ENCODE assay signal across 1 cellular context in genomic region chr14:50396636-50397460, GRCh38.
TF ChIP-seq lines count a peak whose summit lies in the region.

CDKL1 (minus strand) TSS chr14:50396881; CDS start chr14:50395868, 1,013 bp downstream.

TF ChIP-seq in HEK293, 187 proteins besides CTCF, POLR2A, EP300 and RAD21 (continued from another document and continues in another):
- TF ChIP-seq ZNF639 (tag by site-specific recombination; IDR thresholded peaks at IDR 0.05) (no peak), PRDM2 (tag by site-specific recombination; IDR thresholded peaks at IDR 0.05; ENCODE audit: borderline replicate concordance) (no peak), ZNF37A (tag by site-specific recombination; IDR thresholded peaks at IDR 0.05) (no peak), PRDM4 (tag by site-specific recombination; IDR thresholded peaks at IDR 0.05) (no peak), ZNF416 (tag by site-specific recombination; IDR thresholded peaks at IDR 0.05) (no peak), ZNF558 (tag by site-specific recombination; IDR thresholded peaks at IDR 0.05) (no peak), GLIS2 (tag by site-specific recombination; IDR thresholded peaks at IDR 0.05) (no peak; the same call in 1 of the 2 replicates), HOXC10 (CRISPR knock-in tag; IDR thresholded peaks at IDR 0.05) (0 out of 2 replicates have a peak, but pooled peaks have one; percentile 83), ZNF561 (tag by site-specific recombination; IDR thresholded peaks at IDR 0.05; ENCODE audit: borderline replicate concordance) (peak; percentile 63; the same call in 1 of the 2 replicates), ZXDB (tag by site-specific recombination; IDR thresholded peaks at IDR 0.05) (no peak), OVOL3 (tag by site-specific recombination; IDR thresholded peaks at IDR 0.05) (no peak), SP7 (tag by site-specific recombination; IDR thresholded peaks at IDR 0.05) (no peak), ZNF449 (tag by site-specific recombination; IDR thresholded peaks at IDR 0.05) (0 out of 2 replicates have a peak, but pooled peaks have one; percentile 12), ZSCAN30 (tag by site-specific recombination; IDR thresholded peaks at IDR 0.05) (peak; percentile 68), ZNF843 (tag by site-specific recombination; IDR thresholded peaks at IDR 0.05) (no peak), ZNF830 (tag by site-specific recombination; IDR thresholded peaks at IDR 0.05; ENCODE audit: low read depth) (no peak), PRDM1 (tag by site-specific recombination; IDR thresholded peaks at IDR 0.05) (peak; percentile 80), ZFP41 (tag by site-specific recombination; IDR thresholded peaks at IDR 0.05; ENCODE audit: borderline replicate concordance) (no peak), MZF1 (tag by site-specific recombination; IDR thresholded peaks at IDR 0.05; ENCODE audit: borderline replicate concordance) (no peak), ZNF670 (tag by site-specific recombination; IDR thresholded peaks at IDR 0.05; ENCODE audit: low read depth) (no peak), ZNF701 (tag by site-specific recombination; IDR thresholded peaks at IDR 0.05) (no peak), ZNF146 (tag by site-specific recombination; IDR thresholded peaks at IDR 0.05) (no peak), ZBTB48 (tag by site-specific recombination; IDR thresholded peaks at IDR 0.05) (no peak; the same call in 1 of the 2 replicates), ZSCAN23 (tag by site-specific recombination; IDR thresholded peaks at IDR 0.05) (no peak), ZNF76 (tag by site-specific recombination; IDR thresholded peaks at IDR 0.05; ENCODE audit: borderline replicate concordance, low read depth) (no peak), ZNF664 (tag by site-specific recombination; IDR thresholded peaks at IDR 0.05) (no peak), HIC1 (tag by site-specific recombination; IDR thresholded peaks at IDR 0.05) (no peak), ZNF596 (tag by site-specific recombination; IDR thresholded peaks at IDR 0.05) (peak; percentile 49), ZBTB6 (tag by site-specific recombination; IDR thresholded peaks at IDR 0.05) (peak; percentile 22; the same call in 1 of the 2 replicates), ZNF398 (tag by site-specific recombination; IDR thresholded peaks at IDR 0.05) (no peak), ZNF514 (tag by site-specific recombination; IDR thresholded peaks at IDR 0.05) (no peak), PBX3 (CRISPR knock-in tag; IDR thresholded peaks at IDR 0.05) (peak; percentile 91), ZNF791 (tag by site-specific recombination; IDR thresholded peaks at IDR 0.05) (no peak), ZNF555 (tag by site-specific recombination; conservative IDR thresholded peaks at IDR 0.05) (no peak), ZNF354C (tag by site-specific recombination; IDR thresholded peaks at IDR 0.05; ENCODE audit: borderline replicate concordance, low read depth) (no peak), ZNF19 (tag by site-specific recombination; IDR thresholded peaks at IDR 0.05; ENCODE audit: low read depth) (no peak), ZNF747 (tag by site-specific recombination; IDR thresholded peaks at IDR 0.05) (no peak), SP2 (tag by site-specific recombination; IDR thresholded peaks at IDR 0.05) (peak; percentile 29), ZNF302 (tag by site-specific recombination; IDR thresholded peaks at IDR 0.05; ENCODE audit: low read depth) (no peak), ZNF274 (IDR thresholded peaks at IDR 0.05; ENCODE audit: low read length) (no peak), ZNF274 (tag by site-specific recombination; IDR thresholded peaks at IDR 0.05; ENCODE audit: borderline replicate concordance) (no peak), YY1 (tag by site-specific recombination; IDR thresholded peaks at IDR 0.05) (no peak), ZNF138 (tag by site-specific recombination; IDR thresholded peaks at IDR 0.05; ENCODE audit: borderline replicate concordance) (no peak), ZNF341 (tag by site-specific recombination; IDR thresholded peaks at IDR 0.05; ENCODE audit: low read depth) (peak; percentile 10), ZNF2 (tag by site-specific recombination; IDR thresholded peaks at IDR 0.05) (no peak), ZNF169 (tag by site-specific recombination; IDR thresholded peaks at IDR 0.05) (no peak), ZNF16 (tag by site-specific recombination; IDR thresholded peaks at IDR 0.05; ENCODE audit: low read depth) (no peak), IKZF3 (tag by site-specific recombination; IDR thresholded peaks at IDR 0.05) (0 out of 2 replicates have a peak, but pooled peaks have one; percentile 62), OSR2 (tag by site-specific recombination; IDR thresholded peaks at IDR 0.05) (no peak)
